ENCODE assay signal across 29 cellular contexts in genomic region chr3:74646094-74646493, GRCh38. TPM values are rescaled to one million over a fixed set of nuclear protein-coding genes. Genes with fewer than 3 reads are reported as not detected.
"Had no signal": no experiment of that assay in that cellular context is flagged by ENCODE, and none has a peak within 500 bp of the region (broad histone marks: within the 10 kb centered on the region; RNA-seq: fewer than 3 reads in every experiment).

No MANE protein-coding gene starts in this region.

- H3K4me3 ChIP-seq: neural progenitor cell, ovary, psoas muscle, skin epidermis, stomach, thoracic aorta, thyroid gland, tibial nerve, upper lobe of left lung, vagina had no signal

- H3K27ac ChIP-seq: neural progenitor cell, ovary, parathyroid adenoma, psoas muscle, skin epidermis, stomach, thoracic aorta, thyroid gland, tibial nerve, upper lobe of left lung, vagina had no signal

- H3K4me1 ChIP-seq: neural progenitor cell, parathyroid adenoma, psoas muscle, thyroid gland, tibial nerve, upper lobe of left lung, vagina had no signal

- H3K27me3 ChIP-seq: neural progenitor cell, ovary, stomach, thyroid gland, tibial nerve, upper lobe of left lung, vagina had no signal

- H3K36me3 Mint-ChIP-seq: naive thymus-derived CD4-positive, alpha-beta T cell; natural killer cell; neural progenitor cell; stimulated activated effector memory CD8-positive, alpha-beta T cell treated with anti-CD3 and anti-CD28 coated beads, Interleukin-12 subunit alpha, Interleukin-12 subunit beta, amount 100 ng/mL, for 72 hours; stimulated activated naive B cell treated with anti-CD40 and anti-IgM and Interleukin-4, amounts not matched to agents 10 μg/mL and 1 μg/mL and 100 μg/mL, for 72 hours had no signal

- H3K27me3 Mint-ChIP-seq: naive thymus-derived CD4-positive, alpha-beta T cell; progenitor cell of endocrine pancreas; stimulated activated naive B cell treated with anti-CD40 and anti-IgM and Interleukin-4, amounts not matched to agents 10 μg/mL and 1 μg/mL and 100 μg/mL, for 72 hours; stimulated activated naive CD8-positive, alpha-beta T cell treated with anti-CD3 and anti-CD28 coated beads, Interleukin-15, Interleukin-2, amounts not matched to agents 100 ng/mL and 50 ng/mL, for 24 hours had no signal

- H3K36me3 ChIP-seq: neural progenitor cell, ovary, stomach, thoracic aorta, thyroid gland, tibial nerve, upper lobe of left lung, vagina had no signal

- H3K9me3 Mint-ChIP-seq: nephron; neural progenitor cell; stimulated activated naive CD8-positive, alpha-beta T cell treated with anti-CD3 and anti-CD28 coated beads, Interleukin-15, Interleukin-2, amounts not matched to agents 100 ng/mL and 50 ng/mL, for 24 hours had no signal

- H3K27ac Mint-ChIP-seq: naive thymus-derived CD4-positive, alpha-beta T cell; natural killer cell; nephron; neural progenitor cell; progenitor cell of endocrine pancreas; stimulated activated effector memory CD8-positive, alpha-beta T cell treated with anti-CD3 and anti-CD28 coated beads, Interleukin-12 subunit alpha, Interleukin-12 subunit beta, amount 100 ng/mL, for 72 hours; stimulated activated naive B cell treated with anti-CD40 and anti-IgM and Interleukin-4, amounts not matched to agents 10 μg/mL and 1 μg/mL and 100 μg/mL, for 72 hours; stimulated activated naive CD8-positive, alpha-beta T cell treated with anti-CD3 and anti-CD28 coated beads, Interleukin-15, Interleukin-2, amounts not matched to agents 100 ng/mL and 50 ng/mL, for 24 hours had no signal

- H3K9me3 ChIP-seq: ovary, psoas muscle, stomach, thoracic aorta, thyroid gland, tibial nerve, upper lobe of left lung, vagina had no signal

- ATAC-seq: naive thymus-derived CD4-positive, alpha-beta T cell; natural killer cell; psoas muscle; right cardiac atrium; sciatic nerve; stimulated activated effector memory CD8-positive, alpha-beta T cell treated with anti-CD3 and anti-CD28 coated beads, Interleukin-12 subunit alpha, Interleukin-12 subunit beta, amount 100 ng/mL, for 72 hours; stimulated activated naive B cell treated with anti-CD40 and anti-IgM and Interleukin-4, amounts not matched to agents 10 μg/mL and 1 μg/mL and 100 μg/mL, for 72 hours had no signal

- H3K4me1 Mint-ChIP-seq: naive thymus-derived CD4-positive, alpha-beta T cell; natural killer cell; stimulated activated effector memory CD8-positive, alpha-beta T cell treated with anti-CD3 and anti-CD28 coated beads, Interleukin-12 subunit alpha, Interleukin-12 subunit beta, amount 100 ng/mL, for 72 hours; stimulated activated naive B cell treated with anti-CD40 and anti-IgM and Interleukin-4, amounts not matched to agents 10 μg/mL and 1 μg/mL and 100 μg/mL, for 72 hours had no signal

- FAIRE-seq: urothelium cell line had no signal

- H3K4me3 Mint-ChIP-seq: naive thymus-derived CD4-positive, alpha-beta T cell; natural killer cell; nephron; neural progenitor cell; stimulated activated effector memory CD8-positive, alpha-beta T cell treated with anti-CD3 and anti-CD28 coated beads, Interleukin-12 subunit alpha, Interleukin-12 subunit beta, amount 100 ng/mL, for 72 hours; stimulated activated naive B cell treated with anti-CD40 and anti-IgM and Interleukin-4, amounts not matched to agents 10 μg/mL and 1 μg/mL and 100 μg/mL, for 72 hours; stimulated activated naive CD8-positive, alpha-beta T cell treated with anti-CD3 and anti-CD28 coated beads, Interleukin-15, Interleukin-2, amounts not matched to agents 100 ng/mL and 50 ng/mL, for 24 hours had no signal

- DNase-seq: naive thymus-derived CD4-positive, alpha-beta T cell; natural killer cell; occipital lobe; ovary; posterior cingulate gyrus; psoas muscle; right cardiac atrium; stimulated activated CD4-positive, alpha-beta T cell treated with anti-CD3 and anti-CD28 coated beads, Interleukin-15, amount 100 ng/mL, for 24 hours; stimulated activated CD4-positive, alpha-beta T cell treated with anti-CD3 and anti-CD28 coated beads, Interleukin-2, amount 100 ng/mL, for 24 hours; stimulated activated CD4-positive, alpha-beta T cell treated with anti-CD3 and anti-CD28 coated beads, Interleukin-2, amount 100 ng/mL, for 48 hours; stimulated activated CD4-positive, alpha-beta T cell treated with anti-CD3 and anti-CD28 coated beads, Interleukin-4, amount 100 ng/mL, for 24 hours; stimulated activated naive B cell treated with anti-CD40 and anti-IgM and Interleukin-4, amounts not matched to agents 10 μg/mL and 1 μg/mL and 100 μg/mL, for 72 hours; stimulated activated naive CD4-positive, alpha-beta T cell treated with Interleukin-2 at 50 U/mL for 16 hours; stomach; thyroid gland; trophoblast cell; upper lobe of left lung had no signal

RNA-seq across cellular contexts. Expression of gene CNTN3, which starts 31.6 kb away (rescaled TPM):
- total RNA-seq: naive thymus-derived CD4-positive, alpha-beta T cell; natural killer cell; vagina had no signal
- polyA plus RNA-seq: naive thymus-derived CD4-positive, alpha-beta T cell had no signal
